In the genomic region with DNA sequence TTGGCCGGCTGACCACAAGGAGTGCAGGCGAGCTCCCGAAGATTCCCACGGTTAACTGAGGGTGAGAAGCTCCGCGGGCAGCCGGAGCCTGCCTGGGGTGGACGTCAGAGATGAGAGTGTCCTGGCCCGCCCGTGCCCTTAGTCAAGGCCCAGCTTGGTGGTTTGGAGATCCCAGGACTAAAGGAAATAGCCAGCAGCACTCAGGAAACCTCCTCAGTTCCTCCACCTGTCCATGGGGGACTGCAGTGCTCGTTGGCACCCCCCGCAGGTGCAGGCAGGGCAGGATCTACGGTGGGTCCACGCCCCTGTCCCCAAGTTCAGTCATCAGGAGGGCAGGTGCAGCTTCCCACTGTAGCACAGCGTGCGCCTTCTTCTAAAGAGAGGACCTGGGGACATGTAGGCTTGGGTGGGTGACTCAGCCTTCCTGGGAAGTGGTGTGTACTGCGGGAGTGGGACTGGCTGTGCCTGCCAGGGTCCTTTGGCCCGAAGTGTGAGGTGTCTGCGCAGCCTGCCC, we compare ENCODE assay signal across 1 cellular context.
TF ChIP-seq lines count a peak whose summit lies in the region.

No MANE protein-coding gene starts in this region.

TF ChIP-seq in WTC11, 78 proteins besides CTCF, POLR2A, EP300 and RAD21 (continued from another document):
- TF ChIP-seq, protein P1, sequence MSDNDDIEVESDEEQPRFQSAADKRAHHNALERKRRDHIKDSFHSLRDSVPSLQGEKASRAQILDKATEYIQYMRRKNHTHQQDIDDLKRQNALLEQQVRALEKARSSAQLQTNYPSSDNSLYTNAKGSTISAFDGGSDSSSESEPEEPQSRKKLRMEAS (CRISPR knock-in tag; IDR thresholded peaks at IDR 0.05), result no peak
- TF ChIP-seq HMGA2 (CRISPR knock-in tag; IDR thresholded peaks at IDR 0.05), result no peak
- no peak for TF ChIP-seq OVOL2 (CRISPR knock-in tag; IDR thresholded peaks at IDR 0.05; ENCODE audit: borderline replicate concordance)
- TF ChIP-seq ZNF263 (CRISPR knock-in tag; IDR thresholded peaks at IDR 0.05; ENCODE audit: low read depth), result no peak
- TF ChIP-seq CREM (CRISPR knock-in tag; IDR thresholded peaks at IDR 0.05), result no peak
- TF ChIP-seq, protein P2, sequence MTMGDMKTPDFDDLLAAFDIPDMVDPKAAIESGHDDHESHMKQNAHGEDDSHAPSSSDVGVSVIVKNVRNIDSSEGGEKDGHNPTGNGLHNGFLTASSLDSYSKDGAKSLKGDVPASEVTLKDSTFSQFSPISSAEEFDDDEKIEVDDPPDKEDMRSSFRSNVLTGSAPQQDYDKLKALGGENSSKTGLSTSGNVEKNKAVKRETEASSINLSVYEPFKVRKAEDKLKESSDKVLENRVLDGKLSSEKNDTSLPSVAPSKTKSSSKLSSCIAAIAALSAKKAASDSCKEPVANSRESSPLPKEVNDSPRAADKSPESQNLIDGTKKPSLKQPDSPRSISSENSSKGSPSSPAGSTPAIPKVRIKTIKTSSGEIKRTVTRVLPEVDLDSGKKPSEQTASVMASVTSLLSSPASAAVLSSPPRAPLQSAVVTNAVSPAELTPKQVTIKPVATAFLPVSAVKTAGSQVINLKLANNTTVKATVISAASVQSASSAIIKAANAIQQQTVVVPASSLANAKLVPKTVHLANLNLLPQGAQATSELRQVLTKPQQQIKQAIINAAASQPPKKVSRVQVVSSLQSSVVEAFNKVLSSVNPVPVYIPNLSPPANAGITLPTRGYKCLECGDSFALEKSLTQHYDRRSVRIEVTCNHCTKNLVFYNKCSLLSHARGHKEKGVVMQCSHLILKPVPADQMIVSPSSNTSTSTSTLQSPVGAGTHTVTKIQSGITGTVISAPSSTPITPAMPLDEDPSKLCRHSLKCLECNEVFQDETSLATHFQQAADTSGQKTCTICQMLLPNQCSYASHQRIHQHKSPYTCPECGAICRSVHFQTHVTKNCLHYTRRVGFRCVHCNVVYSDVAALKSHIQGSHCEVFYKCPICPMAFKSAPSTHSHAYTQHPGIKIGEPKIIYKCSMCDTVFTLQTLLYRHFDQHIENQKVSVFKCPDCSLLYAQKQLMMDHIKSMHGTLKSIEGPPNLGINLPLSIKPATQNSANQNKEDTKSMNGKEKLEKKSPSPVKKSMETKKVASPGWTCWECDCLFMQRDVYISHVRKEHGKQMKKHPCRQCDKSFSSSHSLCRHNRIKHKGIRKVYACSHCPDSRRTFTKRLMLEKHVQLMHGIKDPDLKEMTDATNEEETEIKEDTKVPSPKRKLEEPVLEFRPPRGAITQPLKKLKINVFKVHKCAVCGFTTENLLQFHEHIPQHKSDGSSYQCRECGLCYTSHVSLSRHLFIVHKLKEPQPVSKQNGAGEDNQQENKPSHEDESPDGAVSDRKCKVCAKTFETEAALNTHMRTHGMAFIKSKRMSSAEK (CRISPR knock-in tag; IDR thresholded peaks at IDR 0.05; ENCODE audit: borderline replicate concordance), result no peak
- TF ChIP-seq NR1H2 (CRISPR knock-in tag; IDR thresholded peaks at IDR 0.05), result no peak
- TF ChIP-seq, protein P3, sequence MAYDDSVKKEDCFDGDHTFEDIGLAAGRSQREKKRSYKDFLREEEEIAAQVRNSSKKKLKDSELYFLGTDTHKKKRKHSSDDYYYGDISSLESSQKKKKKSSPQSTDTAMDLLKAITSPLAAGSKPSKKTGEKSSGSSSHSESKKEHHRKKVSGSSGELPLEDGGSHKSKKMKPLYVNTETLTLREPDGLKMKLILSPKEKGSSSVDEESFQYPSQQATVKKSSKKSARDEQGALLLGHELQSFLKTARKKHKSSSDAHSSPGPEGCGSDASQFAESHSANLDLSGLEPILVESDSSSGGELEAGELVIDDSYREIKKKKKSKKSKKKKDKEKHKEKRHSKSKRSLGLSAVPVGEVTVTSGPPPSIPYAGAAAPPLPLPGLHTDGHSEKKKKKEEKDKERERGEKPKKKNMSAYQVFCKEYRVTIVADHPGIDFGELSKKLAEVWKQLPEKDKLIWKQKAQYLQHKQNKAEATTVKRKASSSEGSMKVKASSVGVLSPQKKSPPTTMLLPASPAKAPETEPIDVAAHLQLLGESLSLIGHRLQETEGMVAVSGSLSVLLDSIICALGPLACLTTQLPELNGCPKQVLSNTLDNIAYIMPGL (CRISPR knock-in tag; IDR thresholded peaks at IDR 0.05), result no peak
- no peak for TF ChIP-seq IRF2 (CRISPR knock-in tag; IDR thresholded peaks at IDR 0.05; ENCODE audit: borderline replicate concordance, low read depth)
- no peak for TF ChIP-seq SOX15 (CRISPR knock-in tag; IDR thresholded peaks at IDR 0.05)
- TF ChIP-seq, protein P4, sequence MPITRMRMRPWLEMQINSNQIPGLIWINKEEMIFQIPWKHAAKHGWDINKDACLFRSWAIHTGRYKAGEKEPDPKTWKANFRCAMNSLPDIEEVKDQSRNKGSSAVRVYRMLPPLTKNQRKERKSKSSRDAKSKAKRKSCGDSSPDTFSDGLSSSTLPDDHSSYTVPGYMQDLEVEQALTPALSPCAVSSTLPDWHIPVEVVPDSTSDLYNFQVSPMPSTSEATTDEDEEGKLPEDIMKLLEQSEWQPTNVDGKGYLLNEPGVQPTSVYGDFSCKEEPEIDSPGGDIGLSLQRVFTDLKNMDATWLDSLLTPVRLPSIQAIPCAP (CRISPR knock-in tag; IDR thresholded peaks at IDR 0.05), result no peak
- TF ChIP-seq, protein P5, sequence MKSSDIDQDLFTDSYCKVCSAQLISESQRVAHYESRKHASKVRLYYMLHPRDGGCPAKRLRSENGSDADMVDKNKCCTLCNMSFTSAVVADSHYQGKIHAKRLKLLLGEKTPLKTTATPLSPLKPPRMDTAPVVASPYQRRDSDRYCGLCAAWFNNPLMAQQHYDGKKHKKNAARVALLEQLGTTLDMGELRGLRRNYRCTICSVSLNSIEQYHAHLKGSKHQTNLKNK (CRISPR knock-in tag; IDR thresholded peaks at IDR 0.05), result no peak
- TF ChIP-seq, protein P6, sequence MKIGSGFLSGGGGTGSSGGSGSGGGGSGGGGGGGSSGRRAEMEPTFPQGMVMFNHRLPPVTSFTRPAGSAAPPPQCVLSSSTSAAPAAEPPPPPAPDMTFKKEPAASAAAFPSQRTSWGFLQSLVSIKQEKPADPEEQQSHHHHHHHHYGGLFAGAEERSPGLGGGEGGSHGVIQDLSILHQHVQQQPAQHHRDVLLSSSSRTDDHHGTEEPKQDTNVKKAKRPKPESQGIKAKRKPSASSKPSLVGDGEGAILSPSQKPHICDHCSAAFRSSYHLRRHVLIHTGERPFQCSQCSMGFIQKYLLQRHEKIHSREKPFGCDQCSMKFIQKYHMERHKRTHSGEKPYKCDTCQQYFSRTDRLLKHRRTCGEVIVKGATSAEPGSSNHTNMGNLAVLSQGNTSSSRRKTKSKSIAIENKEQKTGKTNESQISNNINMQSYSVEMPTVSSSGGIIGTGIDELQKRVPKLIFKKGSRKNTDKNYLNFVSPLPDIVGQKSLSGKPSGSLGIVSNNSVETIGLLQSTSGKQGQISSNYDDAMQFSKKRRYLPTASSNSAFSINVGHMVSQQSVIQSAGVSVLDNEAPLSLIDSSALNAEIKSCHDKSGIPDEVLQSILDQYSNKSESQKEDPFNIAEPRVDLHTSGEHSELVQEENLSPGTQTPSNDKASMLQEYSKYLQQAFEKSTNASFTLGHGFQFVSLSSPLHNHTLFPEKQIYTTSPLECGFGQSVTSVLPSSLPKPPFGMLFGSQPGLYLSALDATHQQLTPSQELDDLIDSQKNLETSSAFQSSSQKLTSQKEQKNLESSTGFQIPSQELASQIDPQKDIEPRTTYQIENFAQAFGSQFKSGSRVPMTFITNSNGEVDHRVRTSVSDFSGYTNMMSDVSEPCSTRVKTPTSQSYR (CRISPR knock-in tag; IDR thresholded peaks at IDR 0.05), result no peak
- TF ChIP-seq, protein P7, sequence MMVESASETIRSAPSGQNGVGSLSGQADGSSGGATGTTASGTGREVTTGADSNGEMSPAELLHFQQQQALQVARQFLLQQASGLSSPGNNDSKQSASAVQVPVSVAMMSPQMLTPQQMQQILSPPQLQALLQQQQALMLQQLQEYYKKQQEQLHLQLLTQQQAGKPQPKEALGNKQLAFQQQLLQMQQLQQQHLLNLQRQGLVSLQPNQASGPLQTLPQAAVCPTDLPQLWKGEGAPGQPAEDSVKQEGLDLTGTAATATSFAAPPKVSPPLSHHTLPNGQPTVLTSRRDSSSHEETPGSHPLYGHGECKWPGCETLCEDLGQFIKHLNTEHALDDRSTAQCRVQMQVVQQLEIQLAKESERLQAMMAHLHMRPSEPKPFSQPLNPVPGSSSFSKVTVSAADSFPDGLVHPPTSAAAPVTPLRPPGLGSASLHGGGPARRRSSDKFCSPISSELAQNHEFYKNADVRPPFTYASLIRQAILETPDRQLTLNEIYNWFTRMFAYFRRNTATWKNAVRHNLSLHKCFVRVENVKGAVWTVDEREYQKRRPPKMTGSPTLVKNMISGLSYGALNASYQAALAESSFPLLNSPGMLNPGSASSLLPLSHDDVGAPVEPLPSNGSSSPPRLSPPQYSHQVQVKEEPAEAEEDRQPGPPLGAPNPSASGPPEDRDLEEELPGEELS (CRISPR knock-in tag; IDR thresholded peaks at IDR 0.05), result no peak
- no peak for TF ChIP-seq SP1 (CRISPR knock-in tag; conservative IDR thresholded peaks at IDR 0.05)
- TF ChIP-seq, protein P8, sequence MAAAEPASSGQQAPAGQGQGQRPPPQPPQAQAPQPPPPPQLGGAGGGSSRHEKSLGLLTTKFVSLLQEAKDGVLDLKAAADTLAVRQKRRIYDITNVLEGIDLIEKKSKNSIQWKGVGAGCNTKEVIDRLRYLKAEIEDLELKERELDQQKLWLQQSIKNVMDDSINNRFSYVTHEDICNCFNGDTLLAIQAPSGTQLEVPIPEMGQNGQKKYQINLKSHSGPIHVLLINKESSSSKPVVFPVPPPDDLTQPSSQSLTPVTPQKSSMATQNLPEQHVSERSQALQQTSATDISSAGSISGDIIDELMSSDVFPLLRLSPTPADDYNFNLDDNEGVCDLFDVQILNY (CRISPR knock-in tag; IDR thresholded peaks at IDR 0.05), result no peak
- no peak for TF ChIP-seq GRHL2 (CRISPR knock-in tag; IDR thresholded peaks at IDR 0.05; ENCODE audit: insufficient replicate concordance, severe bottlenecking)
